In the genomic region with DNA sequence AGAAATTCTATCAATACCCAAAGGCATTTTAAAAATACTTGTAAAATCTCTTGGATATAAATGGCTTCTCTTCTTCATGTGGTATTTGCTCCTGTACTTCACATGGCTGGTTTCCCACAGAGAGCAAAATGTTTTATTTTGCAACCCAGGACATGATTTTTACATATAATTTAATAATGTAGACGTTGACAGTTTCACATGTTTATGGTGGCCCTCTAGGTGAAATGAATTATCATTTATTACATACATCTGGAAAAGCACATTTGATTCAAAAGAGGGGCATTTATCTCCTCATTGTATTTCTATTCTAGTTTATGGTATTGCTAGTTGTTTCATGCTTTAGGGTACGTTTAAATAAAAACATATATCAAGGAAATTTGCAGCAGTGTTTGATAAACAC, we compare ENCODE assay signal across 29 cellular contexts.
"Had no signal": no experiment of that assay in that cellular context is flagged by ENCODE, and none has a peak within 500 bp of the region (broad histone marks: within the 10 kb centered on the region; RNA-seq: fewer than 3 reads in every experiment).

No MANE protein-coding gene starts in this region.

- H3K36me3 Mint-ChIP-seq: stimulated activated effector memory CD8-positive, alpha-beta T cell treated with anti-CD3 and anti-CD28 coated beads, Interleukin-12 subunit alpha, Interleukin-12 subunit beta, amount 100 ng/mL, for 72 hours; stimulated activated memory B cell treated with anti-CD40 and anti-IgM and Interleukin-4, amounts not matched to agents 10 μg/mL and 1 μg/mL and 100 μg/mL, for 72 hours; stimulated activated naive B cell treated with anti-CD40 and anti-IgM and Interleukin-4, amounts not matched to agents 10 μg/mL and 1 μg/mL and 100 μg/mL, for 72 hours; type B pancreatic cell had no signal

- H3K4me1 ChIP-seq: testis, thyroid gland, tibial artery, tibial nerve, transverse colon, upper lobe of right lung, uterus, vagina had no signal

- H3K27ac ChIP-seq: stomach, suprapubic skin, testis, thoracic aorta, thyroid gland, tibial artery, tibial nerve, transverse colon, upper lobe of left lung, upper lobe of right lung, uterus, vagina had no signal

- FAIRE-seq: urothelium cell line had no signal

- H3K9me3 Mint-ChIP-seq: stimulated activated effector memory CD8-positive, alpha-beta T cell treated with anti-CD3 and anti-CD28 coated beads, Interleukin-12 subunit alpha, Interleukin-12 subunit beta, amount 100 ng/mL, for 72 hours; stimulated activated memory B cell treated with anti-CD40 and anti-IgM and Interleukin-4, amounts not matched to agents 10 μg/mL and 1 μg/mL and 100 μg/mL, for 72 hours; stimulated activated naive B cell treated with anti-CD40 and anti-IgM and Interleukin-4, amounts not matched to agents 10 μg/mL and 1 μg/mL and 100 μg/mL, for 72 hours; stimulated activated naive CD8-positive, alpha-beta T cell treated with anti-CD3 and anti-CD28 coated beads, Interleukin-15, amount 100 ng/mL, for 72 hours; stimulated activated naive CD8-positive, alpha-beta T cell treated with anti-CD3 and anti-CD28 coated beads, Interleukin-15, Interleukin-2, amounts not matched to agents 100 ng/mL and 50 ng/mL, for 24 hours; type B pancreatic cell had no signal

- H3K27me3 Mint-ChIP-seq: stimulated activated memory B cell treated with anti-CD40 and anti-IgM and Interleukin-4, amounts not matched to agents 10 μg/mL and 1 μg/mL and 100 μg/mL, for 72 hours; stimulated activated naive CD8-positive, alpha-beta T cell treated with anti-CD3 and anti-CD28 coated beads, Interleukin-15, amount 100 ng/mL, for 72 hours; stimulated activated naive CD8-positive, alpha-beta T cell treated with anti-CD3 and anti-CD28 coated beads, Interleukin-15, Interleukin-2, amounts not matched to agents 100 ng/mL and 50 ng/mL, for 24 hours; type B pancreatic cell had no signal

- H3K27ac Mint-ChIP-seq: stimulated activated effector memory CD8-positive, alpha-beta T cell treated with anti-CD3 and anti-CD28 coated beads, Interleukin-12 subunit alpha, Interleukin-12 subunit beta, amount 100 ng/mL, for 72 hours; stimulated activated memory B cell treated with anti-CD40 and anti-IgM and Interleukin-4, amounts not matched to agents 10 μg/mL and 1 μg/mL and 100 μg/mL, for 72 hours; stimulated activated naive B cell treated with anti-CD40 and anti-IgM and Interleukin-4, amounts not matched to agents 10 μg/mL and 1 μg/mL and 100 μg/mL, for 72 hours; stimulated activated naive CD8-positive, alpha-beta T cell treated with anti-CD3 and anti-CD28 coated beads, Interleukin-15, amount 100 ng/mL, for 72 hours; stimulated activated naive CD8-positive, alpha-beta T cell treated with anti-CD3 and anti-CD28 coated beads, Interleukin-15, Interleukin-2, amounts not matched to agents 100 ng/mL and 50 ng/mL, for 24 hours; type B pancreatic cell had no signal

- H3K27me3 ChIP-seq: stomach, suprapubic skin, testis, thyroid gland, tibial artery, tibial nerve, transverse colon, upper lobe of left lung, upper lobe of right lung, uterus, vagina had no signal

- DNase-seq: stimulated activated CD4-positive, alpha-beta T cell treated with anti-CD3 and anti-CD28 coated beads, Interleukin-2, amount 100 ng/mL, for 48 hours; stimulated activated CD4-positive, alpha-beta T cell treated with anti-CD3 and anti-CD28 coated beads, Interleukin-4, amount 100 ng/mL, for 1 hour; stimulated activated CD4-positive, alpha-beta T cell treated with anti-CD3 and anti-CD28 coated beads, Interleukin-4, amount 100 ng/mL, for 24 hours; stimulated activated CD4-positive, alpha-beta T cell treated with anti-CD3 and anti-CD28 coated beads, Interleukin-4, amount 100 ng/mL, for 4 hours; stimulated activated CD8-positive, alpha-beta memory T cell treated with anti-CD3 and anti-CD28 coated beads, Interleukin-4, amount 100 ng/mL, for 48 hours; stimulated activated naive B cell treated with anti-CD40 and anti-IgM and Interleukin-4, amounts not matched to agents 10 μg/mL and 1 μg/mL and 100 μg/mL, for 72 hours; stimulated activated naive CD4-positive, alpha-beta T cell; stimulated activated naive CD4-positive, alpha-beta T cell treated with Interleukin-2 at 50 U/mL for 16 hours; stimulated activated naive CD8-positive, alpha-beta T cell treated with anti-CD3 and anti-CD28 coated beads, Interleukin-15, amount 100 ng/mL, for 72 hours; stimulated activated naive CD8-positive, alpha-beta T cell treated with anti-CD3 and anti-CD28 coated beads, Interleukin-15, Interleukin-2, amounts not matched to agents 100 U/mL and 50 U/mL, for 24 hours; stomach; substantia nigra; testis; thyroid gland; tibial artery; transverse colon; trophoblast cell; upper lobe of left lung; upper lobe of right lung; uterus had no signal

- H3K36me3 ChIP-seq: stomach, suprapubic skin, thoracic aorta, thyroid gland, tibial artery, tibial nerve, transverse colon, upper lobe of left lung, upper lobe of right lung, uterus, vagina had no signal

- H3K4me3 Mint-ChIP-seq: stimulated activated effector memory CD8-positive, alpha-beta T cell treated with anti-CD3 and anti-CD28 coated beads, Interleukin-12 subunit alpha, Interleukin-12 subunit beta, amount 100 ng/mL, for 72 hours; stimulated activated memory B cell treated with anti-CD40 and anti-IgM and Interleukin-4, amounts not matched to agents 10 μg/mL and 1 μg/mL and 100 μg/mL, for 72 hours; stimulated activated naive B cell treated with anti-CD40 and anti-IgM and Interleukin-4, amounts not matched to agents 10 μg/mL and 1 μg/mL and 100 μg/mL, for 72 hours; stimulated activated naive CD8-positive, alpha-beta T cell treated with anti-CD3 and anti-CD28 coated beads, Interleukin-15, amount 100 ng/mL, for 72 hours; stimulated activated naive CD8-positive, alpha-beta T cell treated with anti-CD3 and anti-CD28 coated beads, Interleukin-15, Interleukin-2, amounts not matched to agents 100 ng/mL and 50 ng/mL, for 24 hours; type B pancreatic cell had no signal

- H3K9me3 ChIP-seq: stomach, suprapubic skin, testis, thoracic aorta, thyroid gland, tibial artery, tibial nerve, transverse colon, upper lobe of left lung, upper lobe of right lung, uterus, vagina had no signal

- ATAC-seq: stimulated activated effector memory CD8-positive, alpha-beta T cell treated with anti-CD3 and anti-CD28 coated beads, Interleukin-12 subunit alpha, Interleukin-12 subunit beta, amount 100 ng/mL, for 72 hours; stimulated activated memory B cell treated with anti-CD40 and anti-IgM and Interleukin-4, amounts not matched to agents 10 μg/mL and 1 μg/mL and 100 μg/mL, for 72 hours; stimulated activated naive B cell treated with anti-CD40 and anti-IgM and Interleukin-4, amounts not matched to agents 10 μg/mL and 1 μg/mL and 100 μg/mL, for 72 hours; stimulated activated naive CD8-positive, alpha-beta T cell treated with anti-CD3 and anti-CD28 coated beads, Interleukin-15, amount 100 ng/mL, for 72 hours; stimulated activated naive CD8-positive, alpha-beta T cell treated with anti-CD3 and anti-CD28 coated beads, Interleukin-15, Interleukin-2, amounts not matched to agents 100 U/mL and 50 U/mL, for 24 hours; upper lobe of right lung had no signal

- H3K4me3 ChIP-seq: stomach, suprapubic skin, testis, thoracic aorta, thyroid gland, tibial artery, tibial nerve, transverse colon, upper lobe of left lung, upper lobe of right lung, uterus, vagina had no signal
